Comparison of ENCODE assay signal across 1 cellular context in the genomic region with DNA sequence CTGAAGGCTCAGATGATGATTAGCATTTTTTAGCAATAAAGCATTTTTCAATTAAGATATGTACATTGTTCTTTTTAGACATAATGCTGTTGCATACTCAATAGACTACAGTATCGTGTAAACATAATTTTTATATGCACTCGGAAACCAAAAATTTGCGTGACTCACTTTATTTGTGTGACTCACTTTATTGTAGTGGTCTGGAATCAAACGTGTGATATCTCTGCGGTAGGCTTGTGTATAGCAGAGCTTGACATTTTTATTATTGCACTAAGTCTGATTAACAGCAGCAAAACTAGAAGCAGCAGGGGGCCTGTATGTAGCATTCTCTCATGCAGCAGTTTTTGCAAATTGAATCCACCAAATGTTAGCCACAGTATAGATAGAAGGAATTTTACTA.
A peak's percentile ranks its signal among the peaks of the same experiment; 100 is the strongest.
TF ChIP-seq lines count a peak whose summit lies in the region.

No MANE protein-coding gene starts in this region.

TF ChIP-seq in HEK293, 187 proteins besides CTCF, POLR2A, EP300 and RAD21 (continued from another document and continues in another):
- no peak for TF ChIP-seq ZNF830 (tag by site-specific recombination; IDR thresholded peaks at IDR 0.05; ENCODE audit: low read depth)
- TF ChIP-seq, protein P1, sequence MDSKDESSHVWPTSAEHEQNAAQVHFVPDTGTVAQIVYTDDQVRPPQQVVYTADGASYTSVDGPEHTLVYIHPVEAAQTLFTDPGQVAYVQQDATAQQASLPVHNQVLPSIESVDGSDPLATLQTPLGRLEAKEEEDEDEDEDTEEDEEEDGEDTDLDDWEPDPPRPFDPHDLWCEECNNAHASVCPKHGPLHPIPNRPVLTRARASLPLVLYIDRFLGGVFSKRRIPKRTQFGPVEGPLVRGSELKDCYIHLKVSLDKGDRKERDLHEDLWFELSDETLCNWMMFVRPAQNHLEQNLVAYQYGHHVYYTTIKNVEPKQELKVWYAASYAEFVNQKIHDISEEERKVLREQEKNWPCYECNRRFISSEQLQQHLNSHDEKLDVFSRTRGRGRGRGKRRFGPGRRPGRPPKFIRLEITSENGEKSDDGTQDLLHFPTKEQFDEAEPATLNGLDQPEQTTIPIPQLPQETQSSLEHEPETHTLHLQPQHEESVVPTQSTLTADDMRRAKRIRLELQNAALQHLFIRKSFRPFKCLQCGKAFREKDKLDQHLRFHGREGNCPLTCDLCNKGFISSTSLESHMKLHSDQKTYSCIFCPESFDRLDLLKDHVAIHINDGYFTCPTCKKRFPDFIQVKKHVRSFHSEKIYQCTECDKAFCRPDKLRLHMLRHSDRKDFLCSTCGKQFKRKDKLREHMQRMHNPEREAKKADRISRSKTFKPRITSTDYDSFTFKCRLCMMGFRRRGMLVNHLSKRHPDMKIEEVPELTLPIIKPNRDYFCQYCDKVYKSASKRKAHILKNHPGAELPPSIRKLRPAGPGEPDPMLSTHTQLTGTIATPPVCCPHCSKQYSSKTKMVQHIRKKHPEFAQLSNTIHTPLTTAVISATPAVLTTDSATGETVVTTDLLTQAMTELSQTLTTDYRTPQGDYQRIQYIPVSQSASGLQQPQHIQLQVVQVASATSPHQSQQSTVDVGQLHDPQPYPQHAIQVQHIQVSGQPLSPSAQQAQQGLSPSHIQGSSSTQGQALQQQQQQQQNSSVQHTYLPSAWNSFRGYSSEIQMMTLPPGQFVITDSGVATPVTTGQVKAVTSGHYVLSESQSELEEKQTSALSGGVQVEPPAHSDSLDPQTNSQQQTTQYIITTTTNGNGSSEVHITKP (tag by site-specific recombination; IDR thresholded peaks at IDR 0.05): no peak
- no peak for TF ChIP-seq ZNF76 (tag by site-specific recombination; IDR thresholded peaks at IDR 0.05; ENCODE audit: borderline replicate concordance, low read depth)
- TF ChIP-seq BCL11B (tag by site-specific recombination; IDR thresholded peaks at IDR 0.05; ENCODE audit: low read depth): peak; percentile 88
- TF ChIP-seq ZNF549 (tag by site-specific recombination; IDR thresholded peaks at IDR 0.05): no peak
- TF ChIP-seq ZNF140 (tag by site-specific recombination; IDR thresholded peaks at IDR 0.05): no peak
- TF ChIP-seq ZNF514 (tag by site-specific recombination; IDR thresholded peaks at IDR 0.05): no peak
- TF ChIP-seq ZNF530 (tag by site-specific recombination; IDR thresholded peaks at IDR 0.05; ENCODE audit: low read depth): no peak
- no peak for TF ChIP-seq ZNF350 (tag by site-specific recombination; IDR thresholded peaks at IDR 0.05)
- peak; percentile 87 for TF ChIP-seq OVOL3 (tag by site-specific recombination; IDR thresholded peaks at IDR 0.05)
- TF ChIP-seq ZBTB21 (tag by site-specific recombination; IDR thresholded peaks at IDR 0.05): peak; percentile 67; the same call in 1 of the 2 replicates
- TF ChIP-seq ZNF292 (tag by site-specific recombination; IDR thresholded peaks at IDR 0.05; ENCODE audit: borderline replicate concordance, low read depth): no peak
- peak; percentile 85 for TF ChIP-seq ZNF580 (tag by site-specific recombination; IDR thresholded peaks at IDR 0.05)
- TF ChIP-seq ZNF302 (tag by site-specific recombination; IDR thresholded peaks at IDR 0.05; ENCODE audit: low read depth): no peak
- TF ChIP-seq ZNF747 (tag by site-specific recombination; IDR thresholded peaks at IDR 0.05): no peak
- TF ChIP-seq ZSCAN30 (tag by site-specific recombination; IDR thresholded peaks at IDR 0.05): peak; percentile 64; the same call in 1 of the 2 replicates
- no peak for TF ChIP-seq ZNF155 (tag by site-specific recombination; IDR thresholded peaks at IDR 0.05)
- TF ChIP-seq EGR2 (tag by site-specific recombination; IDR thresholded peaks at IDR 0.05; ENCODE audit: low read depth): no peak
- no peak for TF ChIP-seq ZNF654 (tag by site-specific recombination; IDR thresholded peaks at IDR 0.05; ENCODE audit: low read depth)
- TF ChIP-seq ZNF473 (tag by site-specific recombination; IDR thresholded peaks at IDR 0.05): no peak
- no peak for TF ChIP-seq ZNF248 (tag by site-specific recombination; IDR thresholded peaks at IDR 0.05)
- peak; percentile 87 for TF ChIP-seq OSR2 (tag by site-specific recombination; IDR thresholded peaks at IDR 0.05)
- no peak for TF ChIP-seq ZNF391 (tag by site-specific recombination; IDR thresholded peaks at IDR 0.05; ENCODE audit: borderline replicate concordance, low read depth)
- peak; percentile 42; the same call in 1 of the 2 replicates for TF ChIP-seq ZNF600 (tag by site-specific recombination; IDR thresholded peaks at IDR 0.05)
- TF ChIP-seq AEBP2 (tag by site-specific recombination; IDR thresholded peaks at IDR 0.05; ENCODE audit: borderline replicate concordance): no peak
- TF ChIP-seq BCL11A (tag by site-specific recombination; IDR thresholded peaks at IDR 0.05; ENCODE audit: low read depth): peak; percentile 79
- TF ChIP-seq SCRT1 (tag by site-specific recombination; IDR thresholded peaks at IDR 0.05; ENCODE audit: borderline replicate concordance): peak; percentile 76; the same call in 1 of the 2 replicates
- no peak for TF ChIP-seq ZNF239 (tag by site-specific recombination; IDR thresholded peaks at IDR 0.05)
- TF ChIP-seq ZSCAN16 (tag by site-specific recombination; IDR thresholded peaks at IDR 0.05): no peak
- no peak for TF ChIP-seq GLIS2 (tag by site-specific recombination; IDR thresholded peaks at IDR 0.05)
- no peak for TF ChIP-seq ZNF19 (tag by site-specific recombination; IDR thresholded peaks at IDR 0.05; ENCODE audit: low read depth)
- no peak for TF ChIP-seq ZNF23 (tag by site-specific recombination; IDR thresholded peaks at IDR 0.05; ENCODE audit: borderline replicate concordance)
- peak; percentile 53; the same call in 1 of the 2 replicates for TF ChIP-seq ZNF692 (tag by site-specific recombination; IDR thresholded peaks at IDR 0.05)
- TF ChIP-seq KLF7 (tag by site-specific recombination; IDR thresholded peaks at IDR 0.05; ENCODE audit: borderline replicate concordance): no peak
- peak; percentile 52; the same call in 1 of the 2 replicates for TF ChIP-seq ZNF501 (tag by site-specific recombination; IDR thresholded peaks at IDR 0.05)
- TF ChIP-seq ZNF202 (tag by site-specific recombination; IDR thresholded peaks at IDR 0.05; ENCODE audit: borderline replicate concordance): no peak
- TF ChIP-seq, protein P2, sequence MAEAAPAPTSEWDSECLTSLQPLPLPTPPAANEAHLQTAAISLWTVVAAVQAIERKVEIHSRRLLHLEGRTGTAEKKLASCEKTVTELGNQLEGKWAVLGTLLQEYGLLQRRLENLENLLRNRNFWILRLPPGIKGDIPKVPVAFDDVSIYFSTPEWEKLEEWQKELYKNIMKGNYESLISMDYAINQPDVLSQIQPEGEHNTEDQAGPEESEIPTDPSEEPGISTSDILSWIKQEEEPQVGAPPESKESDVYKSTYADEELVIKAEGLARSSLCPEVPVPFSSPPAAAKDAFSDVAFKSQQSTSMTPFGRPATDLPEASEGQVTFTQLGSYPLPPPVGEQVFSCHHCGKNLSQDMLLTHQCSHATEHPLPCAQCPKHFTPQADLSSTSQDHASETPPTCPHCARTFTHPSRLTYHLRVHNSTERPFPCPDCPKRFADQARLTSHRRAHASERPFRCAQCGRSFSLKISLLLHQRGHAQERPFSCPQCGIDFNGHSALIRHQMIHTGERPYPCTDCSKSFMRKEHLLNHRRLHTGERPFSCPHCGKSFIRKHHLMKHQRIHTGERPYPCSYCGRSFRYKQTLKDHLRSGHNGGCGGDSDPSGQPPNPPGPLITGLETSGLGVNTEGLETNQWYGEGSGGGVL (tag by site-specific recombination; IDR thresholded peaks at IDR 0.05): peak; percentile 32; the same call in 1 of the 2 replicates
- TF ChIP-seq, protein P3, sequence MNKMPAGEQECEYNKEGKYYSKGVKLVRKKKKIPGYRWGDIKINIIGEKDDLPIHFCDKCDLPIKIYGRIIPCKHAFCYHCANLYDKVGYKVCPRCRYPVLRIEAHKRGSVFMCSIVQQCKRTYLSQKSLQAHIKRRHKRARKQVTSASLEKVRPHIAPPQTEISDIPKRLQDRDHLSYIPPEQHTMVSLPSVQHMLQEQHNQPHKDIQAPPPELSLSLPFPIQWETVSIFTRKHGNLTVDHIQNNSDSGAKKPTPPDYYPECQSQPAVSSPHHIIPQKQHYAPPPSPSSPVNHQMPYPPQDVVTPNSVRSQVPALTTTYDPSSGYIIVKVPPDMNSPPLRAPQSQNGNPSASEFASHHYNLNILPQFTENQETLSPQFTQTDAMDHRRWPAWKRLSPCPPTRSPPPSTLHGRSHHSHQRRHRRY (tag by site-specific recombination; IDR thresholded peaks at IDR 0.05): no peak
- TF ChIP-seq ZNF423 (tag by site-specific recombination; IDR thresholded peaks at IDR 0.05): no peak
- no peak; the same call in 1 of the 2 replicates for TF ChIP-seq ZNF596 (tag by site-specific recombination; IDR thresholded peaks at IDR 0.05)
- peak; percentile 95 for TF ChIP-seq ZEB2 (tag by site-specific recombination; IDR thresholded peaks at IDR 0.05)
- TF ChIP-seq KLF17 (tag by site-specific recombination; IDR thresholded peaks at IDR 0.05): no peak
- no peak for TF ChIP-seq ZNF174 (tag by site-specific recombination; IDR thresholded peaks at IDR 0.05)
- peak; percentile 98 for TF ChIP-seq ZXDB (tag by site-specific recombination; IDR thresholded peaks at IDR 0.05)
- no peak for TF ChIP-seq RBAK (tag by site-specific recombination; IDR thresholded peaks at IDR 0.05)
- TF ChIP-seq, protein P4, sequence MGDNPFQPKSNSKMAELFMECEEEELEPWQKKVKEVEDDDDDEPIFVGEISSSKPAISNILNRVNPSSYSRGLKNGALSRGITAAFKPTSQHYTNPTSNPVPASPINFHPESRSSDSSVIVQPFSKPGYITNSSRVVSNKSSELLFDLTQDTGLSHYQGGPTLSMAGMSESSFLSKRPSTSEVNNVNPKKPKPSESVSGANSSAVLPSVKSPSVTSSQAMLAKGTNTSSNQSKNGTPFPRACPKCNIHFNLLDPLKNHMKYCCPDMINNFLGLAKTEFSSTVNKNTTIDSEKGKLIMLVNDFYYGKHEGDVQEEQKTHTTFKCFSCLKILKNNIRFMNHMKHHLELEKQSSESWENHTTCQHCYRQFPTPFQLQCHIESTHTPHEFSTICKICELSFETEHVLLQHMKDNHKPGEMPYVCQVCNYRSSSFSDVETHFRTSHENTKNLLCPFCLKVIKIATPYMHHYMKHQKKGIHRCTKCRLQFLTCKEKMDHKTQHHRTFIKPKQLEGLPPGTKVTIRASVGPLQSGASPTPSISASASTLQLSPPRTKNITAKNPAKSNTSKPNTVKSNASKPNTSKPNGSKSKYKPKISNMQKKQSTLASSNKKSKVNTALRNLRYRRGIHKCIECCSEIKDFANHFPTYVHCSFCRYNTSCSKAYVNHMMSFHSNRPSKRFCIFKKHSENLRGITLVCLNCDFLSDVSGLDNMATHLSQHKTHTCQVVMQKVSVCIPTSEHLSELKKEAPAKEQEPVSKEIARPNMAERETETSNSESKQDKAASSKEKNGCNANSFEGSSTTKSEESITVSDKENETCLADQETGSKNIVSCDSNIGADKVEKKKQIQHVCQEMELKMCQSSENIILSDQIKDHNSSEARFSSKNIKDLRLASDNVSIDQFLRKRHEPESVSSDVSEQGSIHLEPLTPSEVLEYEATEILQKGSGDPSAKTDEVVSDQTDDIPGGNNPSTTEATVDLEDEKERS (tag by site-specific recombination; IDR thresholded peaks at IDR 0.05): no peak
- no peak for TF ChIP-seq ZNF837 (tag by site-specific recombination; IDR thresholded peaks at IDR 0.05)
- TF ChIP-seq ZNF776 (tag by site-specific recombination; IDR thresholded peaks at IDR 0.05; ENCODE audit: borderline replicate concordance): no peak
- TF ChIP-seq HOXD13 (CRISPR knock-in tag; IDR thresholded peaks at IDR 0.05; ENCODE audit: borderline replicate concordance): peak; percentile 94
- TF ChIP-seq ZNF701 (tag by site-specific recombination; IDR thresholded peaks at IDR 0.05): no peak
- TF ChIP-seq ZNF214 (tag by site-specific recombination; IDR thresholded peaks at IDR 0.05; ENCODE audit: borderline replicate concordance): no peak
- TF ChIP-seq ZNF610 (tag by site-specific recombination; IDR thresholded peaks at IDR 0.05; ENCODE audit: borderline replicate concordance): no peak
- TF ChIP-seq, protein P5, sequence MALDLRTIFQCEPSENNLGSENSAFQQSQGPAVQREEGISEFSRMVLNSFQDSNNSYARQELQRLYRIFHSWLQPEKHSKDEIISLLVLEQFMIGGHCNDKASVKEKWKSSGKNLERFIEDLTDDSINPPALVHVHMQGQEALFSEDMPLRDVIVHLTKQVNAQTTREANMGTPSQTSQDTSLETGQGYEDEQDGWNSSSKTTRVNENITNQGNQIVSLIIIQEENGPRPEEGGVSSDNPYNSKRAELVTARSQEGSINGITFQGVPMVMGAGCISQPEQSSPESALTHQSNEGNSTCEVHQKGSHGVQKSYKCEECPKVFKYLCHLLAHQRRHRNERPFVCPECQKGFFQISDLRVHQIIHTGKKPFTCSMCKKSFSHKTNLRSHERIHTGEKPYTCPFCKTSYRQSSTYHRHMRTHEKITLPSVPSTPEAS (tag by site-specific recombination; IDR thresholded peaks at IDR 0.05): no peak
